9 cellular contexts compared by ENCODE assay signal in the genomic region with DNA sequence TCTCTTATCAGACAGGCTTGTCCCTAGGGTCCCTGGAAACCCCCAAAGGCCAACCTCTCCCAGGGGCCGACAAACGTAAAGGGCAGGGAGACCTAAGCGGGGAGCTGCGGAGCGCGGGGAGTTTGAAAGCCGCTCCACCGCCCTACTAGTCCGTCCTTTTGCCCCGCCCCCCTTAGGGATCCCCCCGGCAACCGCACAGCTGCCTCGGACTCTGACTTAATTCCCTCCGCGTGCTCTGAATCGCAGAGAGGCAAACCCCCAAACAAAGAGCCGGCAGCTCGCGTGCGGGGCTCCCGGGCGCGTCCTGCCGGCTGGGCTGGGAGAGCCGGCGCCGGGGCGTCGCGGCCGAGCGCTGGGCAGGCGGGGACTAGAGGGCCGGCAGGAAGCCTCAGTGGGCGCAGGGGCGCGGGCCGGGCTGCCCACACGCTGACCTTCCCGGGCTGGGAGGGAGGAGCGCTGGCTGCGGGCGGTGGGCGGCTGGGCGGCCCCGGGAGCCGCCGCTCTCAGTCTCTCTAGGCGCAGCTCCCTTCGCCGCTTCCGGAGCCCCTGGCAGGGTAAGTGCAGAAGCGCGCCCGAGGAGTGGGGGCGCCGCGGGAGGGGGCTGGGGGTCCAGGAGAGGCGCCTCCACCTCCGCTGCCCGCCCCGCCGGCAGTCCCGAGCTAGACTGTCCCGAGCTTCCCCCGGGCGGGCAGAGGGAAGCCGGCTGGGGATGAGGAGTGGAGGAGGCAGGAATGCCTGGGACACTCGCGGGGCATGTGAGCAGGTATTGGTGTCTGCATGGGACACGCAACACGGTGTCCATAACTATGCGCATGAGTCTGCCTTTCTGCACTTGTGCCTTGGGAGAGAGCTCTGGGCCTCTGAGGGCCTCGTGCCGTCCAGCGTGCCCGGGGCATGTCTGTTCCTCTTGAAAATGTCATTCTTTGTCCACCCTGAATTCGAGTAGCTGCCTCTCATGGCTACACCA. TPM values are rescaled to one million over a fixed set of nuclear protein-coding genes. Genes with fewer than 3 reads are reported as not detected.
DNase-seq lines count a peak whose midpoint lies in the region; ATAC-seq, FAIRE-seq and TF ChIP-seq lines count a peak whose summit lies in the region.
"Had no signal": no experiment of that assay in that cellular context is flagged by ENCODE, and none has a peak within 500 bp of the region (broad histone marks: within the 10 kb centered on the region; RNA-seq: fewer than 3 reads in every experiment).

A gene with protein sequence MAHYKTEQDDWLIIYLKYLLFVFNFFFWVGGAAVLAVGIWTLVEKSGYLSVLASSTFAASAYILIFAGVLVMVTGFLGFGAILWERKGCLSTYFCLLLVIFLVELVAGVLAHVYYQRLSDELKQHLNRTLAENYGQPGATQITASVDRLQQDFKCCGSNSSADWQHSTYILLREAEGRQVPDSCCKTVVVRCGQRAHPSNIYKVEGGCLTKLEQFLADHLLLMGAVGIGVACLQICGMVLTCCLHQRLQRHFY (plus strand): TSS at position 506 of the 967 bp plus-strand sequence. CDS start 27,244 bp downstream, outside the sequence.

- DNase-seq in A549 (ENCODE audit: low read depth in 1 of 2, low spot score in 1 of 2) (no peak), H7 (peak; percentile 94), right atrium auricular region (ENCODE audit: low spot score) (no peak)
- peak; percentile 27 for DNase-seq in activated naive CD8-positive, alpha-beta T cell treated with anti-CD3 and anti-CD28 coated beads for 36 hours

- peaks cover 64% of the 10 kb centered on the region for H3K27me3 Mint-ChIP-seq in activated naive CD8-positive, alpha-beta T cell treated with anti-CD3 and anti-CD28 coated beads for 36 hours

- no peaks in the 10 kb centered on the region for H3K36me3 Mint-ChIP-seq in activated naive CD8-positive, alpha-beta T cell treated with anti-CD3 and anti-CD28 coated beads for 36 hours

- CTCF ChIA-PET in A549 (lab: Yijun Ruan, JAX), result interaction anchor here (0.6 to 1.5 kb wide), 6 partner anchors 11 to 79 kb away, joined by 3 to 4 read pairs (median 4); no protein-coding TSS in a partner anchor

- no peak within 1 kb of the TSS for H3K9ac ChIP-seq in rectal smooth muscle tissue (ENCODE audit: low read length)

- H3K36me3 ChIP-seq in H7 (replicated peaks; ENCODE audit: control insufficient read depth, insufficient read depth, low read length), result no peaks in the 10 kb centered on the region; the same call in 1 of the 2 replicates
- H3K36me3 ChIP-seq in right atrium auricular region, result no peaks in the 10 kb centered on the region
- no peaks in the 10 kb centered on the region for H3K36me3 ChIP-seq in rectal smooth muscle tissue (ENCODE audit: control insufficient read depth, insufficient read depth, low read length)

- H3K4me3 Mint-ChIP-seq in activated naive CD8-positive, alpha-beta T cell treated with anti-CD3 and anti-CD28 coated beads for 36 hours, result no peak within 1 kb of the TSS
- H3K4me3 Mint-ChIP-seq: stimulated activated naive CD8-positive, alpha-beta T cell treated with anti-CD3 and anti-CD28 coated beads, Interleukin-15, Interleukin-2, amounts not matched to agents 100 ng/mL and 50 ng/mL, for 24 hours had no signal

- 56% methylated on average over 23 of the region's 78 CpGs for WGBS in A549 (ENCODE audit: missing lambda C conversion rate)

- H3K4me3 ChIP-seq in A549 (peak within 1 kb of the TSS; percentile 35), H7 (ENCODE audit: insufficient read depth, low read depth, low read length) (peak within 1 kb of the TSS; percentile 41), right atrium auricular region (peak within 1 kb of the TSS; percentile 27 to 51), rectal smooth muscle tissue (ENCODE audit: low read length) (peak within 1 kb of the TSS; percentile 35)

- H3K4me1 ChIP-seq in A549 (no peaks in the 10 kb centered on the region), right atrium auricular region (peaks cover 0 to 21% of the 10 kb centered on the region in 2 donors), rectal smooth muscle tissue (ENCODE audit: control insufficient read depth, insufficient read depth, low read length) (peaks cover 5% of the 10 kb centered on the region)

- H3K9me3 ChIP-seq in A549, result no peaks in the 10 kb centered on the region
- no peaks in the 10 kb centered on the region for H3K9me3 ChIP-seq in right atrium auricular region

- peak within 1 kb of the TSS; percentile 82 for H3K4me2 ChIP-seq in A549

- TF ChIP-seq EP300 in A549 (IDR thresholded peaks at IDR 0.05), result no peak

- POLR2A ChIA-PET in A549 (lab: Yijun Ruan, JAX), result no interaction called here

- H3K27ac Mint-ChIP-seq in activated naive CD8-positive, alpha-beta T cell treated with anti-CD3 and anti-CD28 coated beads for 36 hours, result no peak within 1 kb of the TSS
- H3K27ac Mint-ChIP-seq: stimulated activated naive CD8-positive, alpha-beta T cell treated with anti-CD3 and anti-CD28 coated beads, Interleukin-15, Interleukin-2, amounts not matched to agents 100 ng/mL and 50 ng/mL, for 24 hours had no signal

- peak; percentile 18; the same call in 1 of the 2 replicates for TF ChIP-seq POLR2A in A549 (IDR thresholded peaks at IDR 0.05; ENCODE audit: low read length)

- no peak for FAIRE-seq in A549 (lab: Jason Lieb, UNC)

- no peaks in the 10 kb centered on the region for H3K9me3 Mint-ChIP-seq in activated naive CD8-positive, alpha-beta T cell treated with anti-CD3 and anti-CD28 coated beads for 36 hours
- H3K9me3 Mint-ChIP-seq: stimulated activated naive CD8-positive, alpha-beta T cell treated with anti-CD3 and anti-CD28 coated beads, Interleukin-15, Interleukin-2, amounts not matched to agents 100 ng/mL and 50 ng/mL, for 24 hours had no signal

- H3K27me3 ChIP-seq in H7 (ENCODE audit: control insufficient read depth, insufficient read depth, low read length) (peaks cover 32% of the 10 kb centered on the region), right atrium auricular region (no peaks in the 10 kb centered on the region), rectal smooth muscle tissue (ENCODE audit: control insufficient read depth, insufficient read depth, low read length) (peaks cover 21% of the 10 kb centered on the region)

- no peak for TF ChIP-seq RAD21 in A549 (conservative IDR thresholded peaks at IDR 0.05 in 1 of 2, IDR thresholded peaks at IDR 0.05 in 1 of 2)

- ATAC-seq in A549 (peak; percentile 22 to 67; a peak in 3 of 6 replicates), GM18861 (IDR thresholded peaks at IDR 0.05; ENCODE audit: unreplicated experiment) (no peak), HG03175 (IDR thresholded peaks at IDR 0.05; ENCODE audit: unreplicated experiment) (no peak), HG03196 (IDR thresholded peaks at IDR 0.05; ENCODE audit: unreplicated experiment) (no peak)

- H3K27ac ChIP-seq in A549, result peak within 1 kb of the TSS; percentile 26 to 58; a peak in 4 of 6 replicates
- H3K27ac ChIP-seq in right atrium auricular region, result no peak within 1 kb of the TSS
- peak within 1 kb of the TSS; percentile 10 for H3K27ac ChIP-seq in rectal smooth muscle tissue (ENCODE audit: low read depth, low read length)

- TF ChIP-seq CTCF in A549 (IDR thresholded peaks at IDR 0.05), result no peak
- TF ChIP-seq CTCF in right atrium auricular region (IDR thresholded peaks at IDR 0.05), result no peak

- no peaks in the 10 kb centered on the region for H3K4me1 Mint-ChIP-seq in activated naive CD8-positive, alpha-beta T cell treated with anti-CD3 and anti-CD28 coated beads for 36 hours

TF ChIP-seq in A549, 52 proteins besides CTCF, POLR2A, EP300 and RAD21 (continues in another document):
- TF ChIP-seq, protein P1, sequence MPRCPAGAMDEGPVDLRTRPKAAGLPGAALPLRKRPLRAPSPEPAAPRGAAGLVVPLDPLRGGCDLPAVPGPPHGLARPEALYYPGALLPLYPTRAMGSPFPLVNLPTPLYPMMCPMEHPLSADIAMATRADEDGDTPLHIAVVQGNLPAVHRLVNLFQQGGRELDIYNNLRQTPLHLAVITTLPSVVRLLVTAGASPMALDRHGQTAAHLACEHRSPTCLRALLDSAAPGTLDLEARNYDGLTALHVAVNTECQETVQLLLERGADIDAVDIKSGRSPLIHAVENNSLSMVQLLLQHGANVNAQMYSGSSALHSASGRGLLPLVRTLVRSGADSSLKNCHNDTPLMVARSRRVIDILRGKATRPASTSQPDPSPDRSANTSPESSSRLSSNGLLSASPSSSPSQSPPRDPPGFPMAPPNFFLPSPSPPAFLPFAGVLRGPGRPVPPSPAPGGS (IDR thresholded peaks at IDR 0.05), result no peak
- TF ChIP-seq, protein P2, sequence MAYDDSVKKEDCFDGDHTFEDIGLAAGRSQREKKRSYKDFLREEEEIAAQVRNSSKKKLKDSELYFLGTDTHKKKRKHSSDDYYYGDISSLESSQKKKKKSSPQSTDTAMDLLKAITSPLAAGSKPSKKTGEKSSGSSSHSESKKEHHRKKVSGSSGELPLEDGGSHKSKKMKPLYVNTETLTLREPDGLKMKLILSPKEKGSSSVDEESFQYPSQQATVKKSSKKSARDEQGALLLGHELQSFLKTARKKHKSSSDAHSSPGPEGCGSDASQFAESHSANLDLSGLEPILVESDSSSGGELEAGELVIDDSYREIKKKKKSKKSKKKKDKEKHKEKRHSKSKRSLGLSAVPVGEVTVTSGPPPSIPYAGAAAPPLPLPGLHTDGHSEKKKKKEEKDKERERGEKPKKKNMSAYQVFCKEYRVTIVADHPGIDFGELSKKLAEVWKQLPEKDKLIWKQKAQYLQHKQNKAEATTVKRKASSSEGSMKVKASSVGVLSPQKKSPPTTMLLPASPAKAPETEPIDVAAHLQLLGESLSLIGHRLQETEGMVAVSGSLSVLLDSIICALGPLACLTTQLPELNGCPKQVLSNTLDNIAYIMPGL (CRISPR knock-in tag; IDR thresholded peaks at IDR 0.05; ENCODE audit: borderline replicate concordance), result no peak
- TF ChIP-seq NPAS2 (CRISPR knock-in tag; IDR thresholded peaks at IDR 0.05; ENCODE audit: borderline replicate concordance) (no peak), FOSL2 (IDR thresholded peaks at IDR 0.05) (no peak), FOSL2 (CRISPR knock-in tag; IDR thresholded peaks at IDR 0.05) (no peak), ZC3H11A (IDR thresholded peaks at IDR 0.05) (no peak), TP53 (CRISPR knock-in tag; IDR thresholded peaks at IDR 0.05) (no peak), FOSB (CRISPR knock-in tag; IDR thresholded peaks at IDR 0.05) (no peak)
- TF ChIP-seq, protein P3, sequence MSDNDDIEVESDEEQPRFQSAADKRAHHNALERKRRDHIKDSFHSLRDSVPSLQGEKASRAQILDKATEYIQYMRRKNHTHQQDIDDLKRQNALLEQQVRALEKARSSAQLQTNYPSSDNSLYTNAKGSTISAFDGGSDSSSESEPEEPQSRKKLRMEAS (IDR thresholded peaks at IDR 0.05), result no peak

RNA-seq across cellular contexts. Expression of the gene that starts here (rescaled TPM):
- polyA plus RNA-seq in A549 (2011; rRNA removed) (0.01 and 0.04 TPM in 2 replicates), A549 (2017; fragmentation: RNase III; extraction: RNeasy Plus Mini Kit Qiagen cat#74134 plus additional on column Dnase treatment) (0.04 to 0.10 TPM (median 0.06 TPM) in 3 replicates)
- polyA plus RNA-seq in A549 (2012; cell fraction: cytosol; rRNA removed), result 0.03 and 0.08 TPM in 2 replicates
- polyA plus RNA-seq in A549 (2012; cell fraction: nucleus; rRNA removed), result 0.02 and 0.12 TPM in 2 replicates
- polyA minus RNA-seq in A549 (2011; rRNA and poly(A)+ RNA removed), result 0.10 and 0.12 TPM in 2 replicates
- total RNA-seq in H7 (2014; rRNA removed; shearing (Covaris generic)), result 0.42 and 0.67 TPM in 2 replicates
- total RNA-seq in activated naive CD8-positive, alpha-beta T cell treated with anti-CD3 and anti-CD28 coated beads for 36 hours, result not detected
- total RNA-seq in right atrium auricular region, result 1 to 10 TPM; 2.5 to 4.1 TPM

Comparison
In these comparisons a context has a peak if more than half of its experiments do, and no peak if none do; other contexts are left out.
1. Peak in ATAC-seq, H3K4me3 ChIP-seq, H3K27ac ChIP-seq and H3K4me2 ChIP-seq in A549; RNA of the gene not detected or under 1 TPM.
2. Peak in DNase-seq and H3K4me3 ChIP-seq in H7; RNA of the gene not detected or under 1 TPM.
3. Peak in DNase-seq in activated naive CD8-positive, alpha-beta T cell treated with anti-CD3 and anti-CD28 coated beads for 36 hours; RNA of the gene not detected or under 1 TPM.